In the genomic region with DNA sequence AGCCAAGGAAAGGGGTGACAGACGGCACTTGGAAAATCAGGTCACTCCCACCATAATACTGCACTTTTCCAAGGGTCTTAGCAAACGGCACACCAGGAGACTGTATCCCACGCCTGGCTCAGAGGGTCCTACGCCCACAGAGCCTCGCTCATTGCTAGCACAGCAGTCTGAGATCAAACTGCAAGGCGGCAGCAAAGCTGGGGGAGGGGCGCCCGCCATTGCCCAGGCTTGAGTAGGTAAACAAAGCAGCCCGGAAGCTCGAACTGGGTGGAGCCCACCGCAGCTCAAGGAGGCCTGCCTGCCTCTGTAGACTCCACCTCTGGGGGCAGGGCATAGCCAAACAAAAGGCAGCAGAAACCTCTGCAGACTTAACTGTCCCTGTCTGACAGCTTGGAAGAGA, we compare ENCODE assay signal across 6 cellular contexts.
DNase-seq lines count a peak whose midpoint lies in the region; ATAC-seq, FAIRE-seq and TF ChIP-seq lines count a peak whose summit lies in the region.
"Not testable (repeated sequence)": the region's sequence is repeated elsewhere in the genome, so short reads cannot be mapped to it uniquely, and the experiment has no call there.

No MANE protein-coding gene starts in this region.

- H3K4ac ChIP-seq in neuronal stem cell (ENCODE audit: low read length): not testable (repeated sequence)

- H2AFZ ChIP-seq in K562 (ENCODE audit: low read depth, low read length): peak overlapping the region; percentile 63; the same call in 1 of the 2 replicates
- H2AFZ ChIP-seq in neuronal stem cell (ENCODE audit: low read length): peak overlapping the region; percentile 85

- not testable (repeated sequence) for FAIRE-seq in K562 (lab: Jason Lieb, UNC)

- not testable (repeated sequence) for H3K27ac ChIP-seq in K562 (ENCODE audit: extremely low read depth, low read depth, low read length); neuronal stem cell (replicated peaks; ENCODE audit: low read length)

- DNase-seq in NT2/D1 (ENCODE audit: low read depth, low spot score); K562 (ENCODE audit: extremely low read depth in 1 of 4, low spot score in 3 of 4); neuronal stem cell (ENCODE audit: low spot score): not testable (repeated sequence)
- DNase-seq in activated CD4-positive, alpha-beta memory T cell treated with anti-CD3 and anti-CD28 coated beads for 36 hours: peak; percentile 6
- peak; percentile 0 for DNase-seq in activated effector memory CD4-positive, alpha-beta T cell treated with Interleukin-2 at 50 U/mL for 16 hours
- peak; percentile 5 for DNase-seq in neural crest cell (ENCODE audit: low read depth, low spot score)

- H2BK12ac ChIP-seq in neuronal stem cell (ENCODE audit: low read length): not testable (repeated sequence)

- 17% methylated on average over 1 of the region's 11 CpGs for WGBS in K562 (ENCODE audit: insufficient coverage, low coverage, missing lambda C conversion rate)
- WGBS in neuronal stem cell (ENCODE audit: extremely low coverage in 2 of 2, insufficient read length in 2 of 2, insufficient replicate concordance in 1 of 2), 2 donors: no CpG with 5 or more reads among the region's 11 CpGs

- not testable (repeated sequence) for H3K4me1 Mint-ChIP-seq in activated CD4-positive, alpha-beta memory T cell treated with anti-CD3 and anti-CD28 coated beads for 36 hours (ENCODE audit: low read depth); neural crest cell

- POLR2A ChIA-PET in activated CD4-positive, alpha-beta memory T cell treated with anti-CD3 and anti-CD28 coated beads for 36 hours (lab: Charles Lee); K562 (lab: Yijun Ruan, JAX): not testable (repeated sequence)

- not testable (repeated sequence) for H4K8ac ChIP-seq in neuronal stem cell (ENCODE audit: low read depth, low read length)

- H3K14ac ChIP-seq in neuronal stem cell (ENCODE audit: low read length): not testable (repeated sequence)

- H2BK120ac ChIP-seq in neuronal stem cell (ENCODE audit: low read depth, low read length): not testable (repeated sequence)

- H3K4me3 ChIP-seq in NT2/D1 (ENCODE audit: insufficient read length, low read depth): peak overlapping the region; percentile 28
- H3K4me3 ChIP-seq in K562; neuronal stem cell (ENCODE audit: low read length in 2 of 2): not testable (repeated sequence)

- not testable (repeated sequence) for H3K79me2 ChIP-seq in K562 (ENCODE audit: control insufficient read depth, insufficient read depth, low read length)

- not testable (repeated sequence) for H3K18ac ChIP-seq in neuronal stem cell (ENCODE audit: low read length)

- H3K4me1 ChIP-seq in NT2/D1 (ENCODE audit: insufficient read depth, insufficient read length); K562 (replicated peaks in 1 of 2; ENCODE audit: control insufficient read depth in 2 of 2, insufficient read depth in 2 of 2, low read length in 2 of 2); neuronal stem cell (ENCODE audit: control insufficient read depth in 2 of 2, insufficient read depth in 1 of 2, low read depth in 1 of 2, low read length in 2 of 2): not testable (repeated sequence)

- not testable (repeated sequence) for TF ChIP-seq CTCF in K562 (IDR thresholded peaks at IDR 0.05 in 2 of 3, conservative IDR thresholded peaks at IDR 0.05 in 1 of 3; ENCODE audit: insufficient read depth in 2 of 3, low read depth in 1 of 3, low read length in 3 of 3); neural crest cell (conservative IDR thresholded peaks at IDR 0.05)

- not testable (repeated sequence) for H3K9me3 ChIP-seq in NT2/D1 (ENCODE audit: insufficient read depth, low read length); K562 (replicated peaks; ENCODE audit: control insufficient read depth, insufficient read depth, low read depth, low read length); neuronal stem cell (replicated peaks in 1 of 2; ENCODE audit: control insufficient read depth in 2 of 2, insufficient read depth in 1 of 2, low read depth in 1 of 2, low read length in 2 of 2)

- H3K23ac ChIP-seq in neuronal stem cell (ENCODE audit: low read depth, low read length, poor library complexity): not testable (repeated sequence)

- H3K4me3 Mint-ChIP-seq in activated CD4-positive, alpha-beta memory T cell treated with anti-CD3 and anti-CD28 coated beads for 36 hours: not testable (repeated sequence)
- peak overlapping the region; percentile 31 for H3K4me3 Mint-ChIP-seq in neural crest cell

- CTCF ChIA-PET in activated CD4-positive, alpha-beta memory T cell treated with anti-CD3 and anti-CD28 coated beads for 36 hours (lab: Charles Lee); K562 (lab: Yijun Ruan, JAX; ENCODE audit: low intra/inter-chr PET ratio): not testable (repeated sequence)

- H3K36me3 Mint-ChIP-seq in activated CD4-positive, alpha-beta memory T cell treated with anti-CD3 and anti-CD28 coated beads for 36 hours; neural crest cell (ENCODE audit: low read depth): not testable (repeated sequence)

- intact Hi-C loops in activated CD4-positive, alpha-beta memory T cell treated with anti-CD3 and anti-CD28 coated beads for 36 hours (cut with micrococcal nuclease); K562 (cut with micrococcal nuclease): not testable (repeated sequence)

- not testable (repeated sequence) for H3K4me2 ChIP-seq in K562 (ENCODE audit: insufficient read depth, low read length); neuronal stem cell (ENCODE audit: insufficient read depth, low read length, poor library complexity, severe bottlenecking)

- H4K20me1 ChIP-seq in K562 (replicated peaks; ENCODE audit: control insufficient read depth, insufficient read depth, low read length): not testable (repeated sequence)

- TF ChIP-seq EP300 in K562 (IDR thresholded peaks at IDR 0.05; ENCODE audit: low read length): not testable (repeated sequence)

- TF ChIP-seq POLR2A in K562 (conservative IDR thresholded peaks at IDR 0.05): not testable (repeated sequence)

- H3K9ac ChIP-seq in NT2/D1 (ENCODE audit: insufficient read length, low read depth); K562 (ENCODE audit: insufficient read depth in 1 of 2, low read depth in 2 of 2, low read length in 2 of 2); neuronal stem cell (ENCODE audit: low read depth, low read length, poor library complexity): not testable (repeated sequence)

- not testable (repeated sequence) for BruUV-seq in K562 (replicated peaks; lab: Mats Ljungman, UMichigan)

- not testable (repeated sequence) for H3K9me3 Mint-ChIP-seq in activated CD4-positive, alpha-beta memory T cell treated with anti-CD3 and anti-CD28 coated beads for 36 hours; neural crest cell

- H4K91ac ChIP-seq in neuronal stem cell (ENCODE audit: low read depth, low read length, poor library complexity): not testable (repeated sequence)

- H3K27ac Mint-ChIP-seq in activated CD4-positive, alpha-beta memory T cell treated with anti-CD3 and anti-CD28 coated beads for 36 hours: not testable (repeated sequence)
- peak overlapping the region; percentile 71 for H3K27ac Mint-ChIP-seq in neural crest cell (ENCODE audit: unreplicated experiment)

- not testable (repeated sequence) for H2AK5ac ChIP-seq in neuronal stem cell (ENCODE audit: low read depth, low read length)

- H2BK15ac ChIP-seq in neuronal stem cell (ENCODE audit: low read length): not testable (repeated sequence)

- H3K79me1 ChIP-seq in neuronal stem cell (ENCODE audit: low read depth, low read length): not testable (repeated sequence)

- in situ Hi-C loops in K562 (cut with MboI): loop anchor here (10.0 kb wide), 1 partner anchor 206 kb away; no protein-coding TSS in a partner anchor

- not testable (repeated sequence) for TF ChIP-seq RAD21 in K562 (CRISPR knock-in tag; conservative IDR thresholded peaks at IDR 0.05 in 1 of 2, IDR thresholded peaks at IDR 0.05 in 1 of 2)

- not testable (repeated sequence) for H3K9me1 ChIP-seq in K562 (ENCODE audit: control insufficient read depth, insufficient read depth, low read length)

- not testable (repeated sequence) for H2BK5ac ChIP-seq in neuronal stem cell (ENCODE audit: low read length)

- not testable (repeated sequence) for H3K27me3 Mint-ChIP-seq in activated CD4-positive, alpha-beta memory T cell treated with anti-CD3 and anti-CD28 coated beads for 36 hours; neural crest cell (ENCODE audit: low read depth)

- ATAC-seq in K562: not testable (repeated sequence)

- not testable (repeated sequence) for H3K36me3 ChIP-seq in NT2/D1 (ENCODE audit: insufficient read depth, insufficient read length, low read length); K562 (ENCODE audit: control insufficient read depth, insufficient read depth, low read length); neuronal stem cell (replicated peaks in 1 of 2; ENCODE audit: control insufficient read depth in 2 of 2, insufficient read depth in 2 of 2, low read length in 2 of 2)

- H3K27me3 ChIP-seq in NT2/D1 (ENCODE audit: insufficient read depth, insufficient read length); K562 (ENCODE audit: control insufficient read depth in 2 of 2, insufficient read depth in 2 of 2, low read length in 2 of 2); neuronal stem cell (ENCODE audit: control insufficient read depth in 3 of 3, insufficient read depth in 3 of 3, low read depth in 1 of 3, low read length in 3 of 3): not testable (repeated sequence)

TF ChIP-seq in K562, 482 proteins besides CTCF, POLR2A, EP300 and RAD21:
- TF ChIP-seq FOXA3 (CRISPR knock-in tag; conservative IDR thresholded peaks at IDR 0.05 in 1 of 2, IDR thresholded peaks at IDR 0.05 in 1 of 2) (0 out of 4 replicates have a peak, but pooled peaks of 1 of the 2 experiments have one; percentile 25), ZNF766 (CRISPR knock-in tag; conservative IDR thresholded peaks at IDR 0.05) (0 out of 2 replicates have a peak, but pooled peaks have one; percentile 41), FOXK2 (conservative IDR thresholded peaks at IDR 0.05 in 1 of 2, IDR thresholded peaks at IDR 0.05 in 1 of 2; ENCODE audit: low read depth in 2 of 2) (peak; percentile 50 to 53; a peak in 2 of 4 replicates)
